Comparison of ENCODE assay signal across 13 cellular contexts in the genomic region with DNA sequence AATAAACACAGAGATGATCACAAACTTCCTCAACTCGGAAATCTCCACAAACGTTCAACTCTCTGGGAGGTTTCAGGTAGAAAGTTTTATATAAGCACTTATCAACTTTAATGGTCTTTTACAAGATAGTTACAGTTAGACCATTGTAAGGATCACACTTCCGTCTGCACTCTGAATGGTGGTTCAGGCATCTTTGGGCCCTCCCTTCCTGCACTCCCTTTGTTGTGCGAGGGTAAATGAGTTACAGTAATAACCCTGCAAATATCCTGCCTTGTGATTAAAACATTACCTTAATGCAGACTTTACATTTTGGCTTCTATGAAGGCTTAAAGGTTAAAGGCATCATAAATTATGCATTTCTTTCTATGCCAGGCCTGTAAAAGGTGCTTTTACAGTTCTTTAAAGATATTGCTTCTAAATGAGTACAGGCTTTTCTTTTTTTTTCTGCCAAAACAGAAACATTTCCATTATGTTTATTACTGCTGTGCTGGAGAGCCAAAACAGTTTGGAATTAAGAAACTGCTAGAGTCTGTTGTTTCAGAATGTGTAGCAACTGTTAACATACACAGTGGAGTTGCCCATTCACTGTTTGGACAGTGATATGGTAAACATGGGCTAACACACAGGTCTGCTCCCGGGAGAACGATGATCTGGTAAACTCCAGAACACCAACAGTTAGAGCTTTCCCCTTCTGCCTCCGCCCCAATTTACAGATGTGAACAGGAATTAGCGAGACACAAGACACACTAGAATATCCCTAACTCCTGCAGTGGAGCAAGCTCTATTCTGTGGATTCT. TPM values are rescaled to one million over a fixed set of nuclear protein-coding genes. Genes with fewer than 3 reads are reported as not detected.
DNase-seq lines count a peak whose midpoint lies in the region; ATAC-seq and TF ChIP-seq lines count a peak whose summit lies in the region.
"Had no signal": no experiment of that assay in that cellular context is flagged by ENCODE, and none has a peak within 500 bp of the region (broad histone marks: within the 10 kb centered on the region; RNA-seq: fewer than 3 reads in every experiment).

No MANE protein-coding gene starts in this region.

- peak overlapping the region; percentile 61 to 68 for H3K9ac ChIP-seq in colonic mucosa (ENCODE audit: low read depth in 2 of 2, low read length in 2 of 2)
- H3K9ac ChIP-seq: BLaER1 had no signal

- DNase-seq in SHP77 (lab: John Stamatoyannopoulos, UW) (peak; percentile 17 to 19), SHP77 treated with DMSO at 0.1 percent for 48 hours (lab: John Stamatoyannopoulos, UW) (no peak), colonic mucosa (peak; percentile 71), mucosa of descending colon (peak in 2 of 3 donors; percentile 53 to 75), type B pancreatic cell (ENCODE audit: extremely low spot score, unreplicated experiment) (no peak), AG08395 (ENCODE audit: low spot score) (no peak)
- no peak for DNase-seq in CD4-positive, alpha-beta T cell
- DNase-seq: activated effector memory CD4-positive, alpha-beta T cell treated with Interleukin-2 at 50 U/mL for 16 hours; NCI-H187; stimulated activated CD4-positive, alpha-beta T cell treated with anti-CD3 and anti-CD28 coated beads, Interleukin-12 subunit alpha, Interleukin-12 subunit beta, amount 100 ng/mL, for 4 hours; T-helper 9 cell had no signal

- H3K27ac ChIP-seq in colonic mucosa, result peak overlapping the region; percentile 71
- H3K27ac ChIP-seq in CD4-positive, alpha-beta T cell (ENCODE audit: low read depth, low read length), result no peak overlapping the region
- H3K27ac ChIP-seq: BLaER1 had no signal

- H3K36me3 Mint-ChIP-seq in type B pancreatic cell, result no peaks in the 10 kb centered on the region
- H3K36me3 Mint-ChIP-seq in CD4-positive, alpha-beta T cell (ENCODE audit: low read depth), result no peaks in the 10 kb centered on the region

- no peaks in the 10 kb centered on the region for H3K4me1 ChIP-seq in colonic mucosa
- H3K4me1 ChIP-seq in mucosa of descending colon (ENCODE audit: low read depth), result peaks cover 10% of the 10 kb centered on the region
- H3K4me1 ChIP-seq: BLaER1 had no signal

- H3K9me3 ChIP-seq in colonic mucosa (no peaks in the 10 kb centered on the region), mucosa of descending colon (no peaks in the 10 kb centered on the region)
- H3K9me3 ChIP-seq in CD4-positive, alpha-beta T cell (ENCODE audit: control insufficient read depth, low read length), result no peaks in the 10 kb centered on the region
- H3K9me3 ChIP-seq: BLaER1 had no signal

- H3K27me3 ChIP-seq in colonic mucosa, result peaks cover 5% of the 10 kb centered on the region
- H3K27me3 ChIP-seq in CD4-positive, alpha-beta T cell (ENCODE audit: control insufficient read depth, insufficient read depth, low read length), result peaks cover 22% of the 10 kb centered on the region
- H3K27me3 ChIP-seq: BLaER1 had no signal

- H3K4me3 ChIP-seq in colonic mucosa (peak overlapping the region; percentile 38), mucosa of descending colon (peak overlapping the region; percentile 2)
- H3K4me3 ChIP-seq: BLaER1 had no signal

- no peak overlapping the region for H3K27ac Mint-ChIP-seq in type B pancreatic cell
- no peak overlapping the region for H3K27ac Mint-ChIP-seq in CD4-positive, alpha-beta T cell

- ATAC-seq in mucosa of descending colon, result peak; percentile 85
- ATAC-seq in CD4-positive, alpha-beta T cell (ENCODE audit: poor library complexity), result no peak
- ATAC-seq in HG02642 (IDR thresholded peaks at IDR 0.05; ENCODE audit: poor library complexity, unreplicated experiment), result no peak

- POLR2A ChIA-PET in CD4-positive, alpha-beta T cell (lab: Charles Lee), result no interaction called here

- intact Hi-C loops in colonic mucosa (cut with DNase I), result no loop called here
- intact Hi-C loops in mucosa of descending colon (cut with DNase I, micrococcal nuclease), result no loop called here
- intact Hi-C loops in CD4-positive, alpha-beta T cell (cut with DNase I, micrococcal nuclease), result no loop called here

- CTCF ChIA-PET in CD4-positive, alpha-beta T cell (lab: Charles Lee), result no interaction called here

- H3K36me3 ChIP-seq in colonic mucosa (no peaks in the 10 kb centered on the region), mucosa of descending colon (ENCODE audit: low read depth) (no peaks in the 10 kb centered on the region)
- H3K36me3 ChIP-seq: BLaER1 had no signal

- no peaks in the 10 kb centered on the region for H3K9me3 Mint-ChIP-seq in type B pancreatic cell
- no peaks in the 10 kb centered on the region for H3K9me3 Mint-ChIP-seq in CD4-positive, alpha-beta T cell

- H3K4me1 Mint-ChIP-seq in type B pancreatic cell (ENCODE audit: unreplicated experiment), result peaks cover 7% of the 10 kb centered on the region
- H3K4me1 Mint-ChIP-seq in CD4-positive, alpha-beta T cell (ENCODE audit: low read depth), result no peaks in the 10 kb centered on the region

- TF ChIP-seq CTCF in colonic mucosa (IDR thresholded peaks at IDR 0.05) (no peak), mucosa of descending colon (IDR thresholded peaks at IDR 0.05) (no peak), type B pancreatic cell (conservative IDR thresholded peaks at IDR 0.05) (no peak)
- no peak for TF ChIP-seq CTCF in CD4-positive, alpha-beta T cell (IDR thresholded peaks at IDR 0.05)

- peaks cover 93% of the 10 kb centered on the region for H3K27me3 Mint-ChIP-seq in type B pancreatic cell
- peaks cover 77% of the 10 kb centered on the region for H3K27me3 Mint-ChIP-seq in CD4-positive, alpha-beta T cell

- peak overlapping the region; percentile 85 for H3K4me3 Mint-ChIP-seq in type B pancreatic cell
- H3K4me3 Mint-ChIP-seq in CD4-positive, alpha-beta T cell, result no peak overlapping the region

RNA-seq across cellular contexts. Expression of a gene that starts 1.1 kb away (rescaled TPM):
- total RNA-seq in colonic mucosa (10 to 100 TPM; 12.1 to 90.0 TPM), mucosa of descending colon (100 to 1,000 TPM in 1 of 3 donors, 10 to 100 TPM in 2; 48.2 to 437 (median 62.4) TPM), type B pancreatic cell (ENCODE audit: low replicate concordance) (3.3 and 6.9 TPM in 2 replicates)
- not detected for total RNA-seq in CD4-positive, alpha-beta T cell

Comparison
In these comparisons a context has a peak if more than half of its experiments do, and no peak if none do; other contexts are left out.
1. DNase-seq: peak in SHP77 (2 of 2), colonic mucosa (single experiment) and mucosa of descending colon (2 of 3); none in SHP77 treated with DMSO at 0.1 percent for 48 hours (single experiment), type B pancreatic cell (single experiment), CD4-positive, alpha-beta T cell (0 of 10) and AG08395 (single experiment).